ENCODE assay signal across 29 cellular contexts in genomic region chr11:47938791-47939560, GRCh38. TPM values are rescaled to one million over a fixed set of nuclear protein-coding genes. Genes with fewer than 3 reads are reported as not detected.
DNase-seq lines count a peak whose midpoint lies in the region; ATAC-seq and TF ChIP-seq lines count a peak whose summit lies in the region.
"Had no signal": no experiment of that assay in that cellular context is flagged by ENCODE, and none has a peak within 500 bp of the region (broad histone marks: within the 10 kb centered on the region; RNA-seq: fewer than 3 reads in every experiment).

No MANE protein-coding gene starts in this region.

- BruUV-seq in Panc1 (replicated peaks; lab: Mats Ljungman, UMichigan): no TSS peak

- H3K27ac Mint-ChIP-seq in stimulated activated naive CD8-positive, alpha-beta T cell treated with anti-CD3 and anti-CD28 coated beads, Interleukin-15, Interleukin-2, amounts not matched to agents 100 ng/mL and 50 ng/mL, for 24 hours: peak overlapping the region; percentile 1
- peak overlapping the region; percentile 0 for H3K27ac Mint-ChIP-seq in glutamatergic neuron (ENCODE audit: unreplicated experiment)
- no peak overlapping the region for H3K27ac Mint-ChIP-seq in activated naive CD4-positive, alpha-beta T cell treated with anti-CD3 and anti-CD28 coated beads, Interleukin-2, amount 10 ng/mL, durations not matched to agents 7 days and 5 days

- ATAC-seq in stimulated activated naive CD8-positive, alpha-beta T cell treated with anti-CD3 and anti-CD28 coated beads, Interleukin-15, Interleukin-2, amounts not matched to agents 100 U/mL and 50 U/mL, for 24 hours: no peak
- no peak for ATAC-seq in Panc1
- ATAC-seq in upper lobe of right lung: no peak
- ATAC-seq: gastrocnemius medialis; K562; natural killer cell treated with Interleukin-12 subunit alpha and Interleukin-12 subunit beta and Interleukin-15 and Interleukin-18, amount 100 ng/mL, for 72 hours had no signal

- POLR2A ChIA-PET in Panc1 (lab: Charles Lee): no interaction called here

- intact Hi-C loops in Panc1 (cut with micrococcal nuclease; ENCODE audit: unreplicated experiment): loop anchor here (5.0 kb wide), 1 partner anchor 33 kb away; no protein-coding TSS in a partner anchor
- intact Hi-C loops in upper lobe of right lung (cut with DNase I): no loop called here

- H3K27ac ChIP-seq in Panc1 (ENCODE audit: low read length) (peak overlapping the region; percentile 81), upper lobe of right lung (peak overlapping the region; percentile 67)
- H3K27ac ChIP-seq: cardiac muscle cell, gastrocnemius medialis, Peyer's patch, SJCRH30, tibial artery had no signal

- H3K27me3 ChIP-seq in Panc1 (ENCODE audit: control insufficient read depth, insufficient read depth, low read length) (no peaks in the 10 kb centered on the region), upper lobe of right lung (no peaks in the 10 kb centered on the region)
- H3K27me3 ChIP-seq: cardiac muscle cell, gastrocnemius medialis, Peyer's patch, right lobe of liver, SJCRH30, tibial artery had no signal

- no peaks in the 10 kb centered on the region for H3K36me3 Mint-ChIP-seq in stimulated activated naive CD8-positive, alpha-beta T cell treated with anti-CD3 and anti-CD28 coated beads, Interleukin-15, Interleukin-2, amounts not matched to agents 100 ng/mL and 50 ng/mL, for 24 hours (ENCODE audit: low read depth)
- H3K36me3 Mint-ChIP-seq in glutamatergic neuron (ENCODE audit: unreplicated experiment): no peaks in the 10 kb centered on the region
- no peaks in the 10 kb centered on the region for H3K36me3 Mint-ChIP-seq in activated naive CD4-positive, alpha-beta T cell treated with anti-CD3 and anti-CD28 coated beads, Interleukin-2, amount 10 ng/mL, durations not matched to agents 7 days and 5 days
- H3K36me3 Mint-ChIP-seq: natural killer cell treated with Interleukin-12 subunit alpha and Interleukin-12 subunit beta and Interleukin-15 and Interleukin-18, amount 100 ng/mL, for 72 hours had no signal

- no peaks in the 10 kb centered on the region for H3K27me3 Mint-ChIP-seq in stimulated activated naive CD8-positive, alpha-beta T cell treated with anti-CD3 and anti-CD28 coated beads, Interleukin-15, Interleukin-2, amounts not matched to agents 100 ng/mL and 50 ng/mL, for 24 hours
- H3K27me3 Mint-ChIP-seq in glutamatergic neuron (ENCODE audit: unreplicated experiment): peaks cover 2% of the 10 kb centered on the region
- H3K27me3 Mint-ChIP-seq in activated naive CD4-positive, alpha-beta T cell treated with anti-CD3 and anti-CD28 coated beads, Interleukin-2, amount 10 ng/mL, durations not matched to agents 7 days and 5 days: peaks cover 11% of the 10 kb centered on the region
- H3K27me3 Mint-ChIP-seq: natural killer cell treated with Interleukin-12 subunit alpha and Interleukin-12 subunit beta and Interleukin-15 and Interleukin-18, amount 100 ng/mL, for 72 hours had no signal

- H3K9me3 Mint-ChIP-seq in stimulated activated naive CD8-positive, alpha-beta T cell treated with anti-CD3 and anti-CD28 coated beads, Interleukin-15, Interleukin-2, amounts not matched to agents 100 ng/mL and 50 ng/mL, for 24 hours: no peaks in the 10 kb centered on the region
- no peaks in the 10 kb centered on the region for H3K9me3 Mint-ChIP-seq in glutamatergic neuron (ENCODE audit: unreplicated experiment)
- H3K9me3 Mint-ChIP-seq in activated naive CD4-positive, alpha-beta T cell treated with anti-CD3 and anti-CD28 coated beads, Interleukin-2, amount 10 ng/mL, durations not matched to agents 7 days and 5 days: no peaks in the 10 kb centered on the region
- H3K9me3 Mint-ChIP-seq: natural killer cell treated with Interleukin-12 subunit alpha and Interleukin-12 subunit beta and Interleukin-15 and Interleukin-18, amount 100 ng/mL, for 72 hours had no signal

- CTCF ChIA-PET in Panc1 (lab: Charles Lee): interaction anchor here (0.6 kb wide), 1 partner anchor 17 kb away, joined by 3 read pairs; no protein-coding TSS in a partner anchor
- CTCF ChIA-PET in activated naive CD4-positive, alpha-beta T cell treated with anti-CD3 and anti-CD28 coated beads, Interleukin-2, amount 10 ng/mL, durations not matched to agents 7 days and 5 days (lab: Charles Lee): interaction anchor here (0.6 to 11.9 kb wide), 4 partner anchors 63 to 191 kb away, joined by 3 to 220 read pairs (median 4); no protein-coding TSS in a partner anchor

- H3K4me1 Mint-ChIP-seq in stimulated activated naive CD8-positive, alpha-beta T cell treated with anti-CD3 and anti-CD28 coated beads, Interleukin-15, Interleukin-2, amounts not matched to agents 100 ng/mL and 50 ng/mL, for 24 hours (ENCODE audit: low read depth): peaks cover 28% of the 10 kb centered on the region
- no peaks in the 10 kb centered on the region for H3K4me1 Mint-ChIP-seq in glutamatergic neuron (ENCODE audit: low read depth, unreplicated experiment)
- H3K4me1 Mint-ChIP-seq in activated naive CD4-positive, alpha-beta T cell treated with anti-CD3 and anti-CD28 coated beads, Interleukin-2, amount 10 ng/mL, durations not matched to agents 7 days and 5 days: peaks cover 45% of the 10 kb centered on the region

- H3K36me3 ChIP-seq in Panc1 (ENCODE audit: control insufficient read depth, insufficient read depth, low read length) (no peaks in the 10 kb centered on the region), upper lobe of right lung (no peaks in the 10 kb centered on the region)
- H3K36me3 ChIP-seq: cardiac muscle cell, gastrocnemius medialis, Peyer's patch, right lobe of liver, SJCRH30, tibial artery had no signal

- H3K4me3 Mint-ChIP-seq in stimulated activated naive CD8-positive, alpha-beta T cell treated with anti-CD3 and anti-CD28 coated beads, Interleukin-15, Interleukin-2, amounts not matched to agents 100 ng/mL and 50 ng/mL, for 24 hours: peak overlapping the region; percentile 22
- H3K4me3 Mint-ChIP-seq in glutamatergic neuron (ENCODE audit: unreplicated experiment): no peak overlapping the region
- no peak overlapping the region for H3K4me3 Mint-ChIP-seq in activated naive CD4-positive, alpha-beta T cell treated with anti-CD3 and anti-CD28 coated beads, Interleukin-2, amount 10 ng/mL, durations not matched to agents 7 days and 5 days
- H3K4me3 Mint-ChIP-seq: natural killer cell treated with Interleukin-12 subunit alpha and Interleukin-12 subunit beta and Interleukin-15 and Interleukin-18, amount 100 ng/mL, for 72 hours had no signal

- DNase-seq in stimulated activated naive CD8-positive, alpha-beta T cell treated with anti-CD3 and anti-CD28 coated beads, Interleukin-15, Interleukin-2, amounts not matched to agents 100 U/mL and 50 U/mL, for 24 hours: no peak
- DNase-seq in Panc1 (ENCODE audit: low read depth, low spot score): no peak
- no peak for DNase-seq in glutamatergic neuron
- DNase-seq in upper lobe of right lung: no peak
- DNase-seq in activated naive CD4-positive, alpha-beta T cell treated with anti-CD3 and anti-CD28 coated beads, Interleukin-2, amount 10 ng/mL, durations not matched to agents 7 days and 5 days: no peak
- DNase-seq in SHP77 treated with DMSO at 0.1 percent for 48 hours (lab: John Stamatoyannopoulos, UW): no peak
- no peak for DNase-seq in COLO829 (ENCODE audit: low spot score)
- DNase-seq: activated CD4-positive, alpha-beta T cell treated with anti-CD3 and anti-CD28 coated beads, Interleukin-2, amount 50 U/mL, for 1 hour; activated gamma-delta T cell treated with Interleukin-2 at 50 U/mL for 16 hours; amygdala; C1 segment of cervical spinal cord; gastrocnemius medialis; hippocampal formation; left ventricle myocardium superior; MM.1S; NCI-H146; NCI-H524 treated with DMSO at 0.1 percent for 48 hours; NK-92 treated with Interleukin-12 subunit alpha and Interleukin-12 subunit beta, amount 100 ng/mL, for 24 hours; Peyer's patch; right lobe of liver; SJCRH30; stimulated activated CD4-positive, alpha-beta T cell treated with anti-CD3 and anti-CD28 coated beads, Interleukin-4, amount 100 ng/mL, for 4 hours; stimulated activated naive CD4-positive, alpha-beta T cell treated with Interleukin-2 at 50 U/mL for 16 hours; T-helper 1 cell; tibial artery had no signal

- H3K9me3 ChIP-seq in Panc1 (ENCODE audit: control insufficient read depth, insufficient read depth, low read depth, low read length): no peaks in the 10 kb centered on the region
- no peaks in the 10 kb centered on the region for H3K9me3 ChIP-seq in upper lobe of right lung
- H3K9me3 ChIP-seq: gastrocnemius medialis, Peyer's patch, right lobe of liver, SJCRH30, tibial artery had no signal

- in situ Hi-C loops in Panc1 (cut with HindIII; ENCODE audit: low pct_unique_long_range_greater_than_20kb, low sequenced_read_pairs): no loop called here

- H3K4me1 ChIP-seq in Panc1 (ENCODE audit: control insufficient read depth, insufficient read depth, low read length) (peaks cover 36% of the 10 kb centered on the region), upper lobe of right lung (peaks cover 22% of the 10 kb centered on the region)
- H3K4me1 ChIP-seq: gastrocnemius medialis, Peyer's patch, SJCRH30 had no signal

- TF ChIP-seq CTCF in Panc1 (IDR thresholded peaks at IDR 0.05) (no peak), glutamatergic neuron (IDR thresholded peaks at IDR 0.05; ENCODE audit: partially characterized antibody, unreplicated experiment) (no peak), upper lobe of right lung (IDR thresholded peaks at IDR 0.05) (no peak)

- no peak overlapping the region for H3K4me3 ChIP-seq in Panc1 (ENCODE audit: low read depth in 2 of 2, low read length in 2 of 2)
- H3K4me3 ChIP-seq in upper lobe of right lung: no peak overlapping the region
- H3K4me3 ChIP-seq: cardiac muscle cell, gastrocnemius medialis, K562, Peyer's patch, right lobe of liver, SJCRH30, tibial artery had no signal

RNA-seq across cellular contexts. Expression of gene PTPRJ, which starts 41.4 kb away (rescaled TPM):
- 73.6 TPM for total RNA-seq in Panc1 (2021; ENCODE audit: unreplicated experiment)
- polyA plus RNA-seq in Panc1 (2012; ENCODE audit: insufficient read length): 22.0 TPM
- 2.4 TPM for total RNA-seq in glutamatergic neuron (ENCODE audit: unreplicated experiment)
- total RNA-seq in upper lobe of right lung: 34.9 TPM

Comparison
In these comparisons a context has a peak if more than half of its experiments do, and no peak if none do; other contexts are left out.
1. RNA of gene PTPRJ, which starts 41.4 kb away (total RNA-seq): 73.6 TPM in Panc1 (single experiment) and 34.9 TPM in upper lobe of right lung (single experiment); 2.4 TPM in glutamatergic neuron (single experiment); every median in the first group is over 10 times any median in the second.